8 cellular contexts compared by ENCODE assay signal in the genomic region with DNA sequence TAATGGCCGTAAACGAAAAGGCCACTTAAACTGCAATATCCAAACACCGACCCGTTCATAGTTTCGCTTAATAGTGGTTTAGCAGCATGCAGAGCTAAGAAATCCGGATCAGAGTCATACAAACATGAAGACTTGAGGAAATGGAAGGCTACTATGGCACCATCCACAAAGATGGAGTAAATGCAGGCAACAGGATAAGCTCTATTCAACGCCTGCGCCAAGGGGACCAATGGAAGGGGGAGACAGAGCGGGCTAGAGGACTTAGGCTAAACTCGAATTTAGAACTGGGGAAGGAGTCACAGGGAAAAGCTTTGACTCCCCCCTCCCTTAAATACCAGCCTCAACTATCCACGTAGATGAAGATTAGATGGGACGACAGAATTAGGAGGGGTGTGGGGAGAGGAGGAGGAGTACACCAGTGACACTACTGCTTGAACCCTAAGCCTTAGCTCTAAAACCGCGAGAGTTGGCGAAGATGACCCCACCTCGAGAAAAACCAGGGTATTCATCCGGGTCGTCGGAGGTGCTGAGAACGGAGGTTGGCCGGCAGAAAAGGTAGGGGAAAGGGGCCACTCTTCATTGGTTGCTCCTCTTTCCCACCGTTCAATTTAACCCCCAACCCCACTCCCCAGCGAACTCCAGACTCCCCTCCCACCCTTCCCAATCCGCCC. TPM values are rescaled to one million over a fixed set of nuclear protein-coding genes. Genes with fewer than 3 reads are reported as not detected.
DNase-seq lines count a peak whose midpoint lies in the region; ATAC-seq, FAIRE-seq and TF ChIP-seq lines count a peak whose summit lies in the region.

No MANE protein-coding gene starts in this region.

- peak overlapping the region; percentile 76 for H3K4me3 ChIP-seq in CD8-positive, alpha-beta T cell (ENCODE audit: low read depth, low read length)
- peak overlapping the region in 2 of 4 donors; percentile 33 to 74 for H3K4me3 ChIP-seq in adrenal gland
- H3K4me3 ChIP-seq in iPS-20b (ENCODE audit: low read length): peak overlapping the region; percentile 91
- peak overlapping the region; percentile 79 for H3K4me3 ChIP-seq in smooth muscle cell

- H2AFZ ChIP-seq in smooth muscle cell (ENCODE audit: low read depth): no peak overlapping the region

- CTCF ChIA-PET in CD8-positive, alpha-beta T cell (lab: Charles Lee): interaction anchor here (1.3 kb wide), 1 partner anchor 149 kb away, joined by 4 read pairs; no protein-coding TSS in a partner anchor

- TF ChIP-seq POLR2A in adrenal gland (IDR thresholded peaks at IDR 0.05): peak in 1 of 2 donors; percentile 3

- peak overlapping the region; percentile 86 for H3K4me2 ChIP-seq in smooth muscle cell

- peaks cover 56% of the 10 kb centered on the region for H3K4me1 Mint-ChIP-seq in CD8-positive, alpha-beta T cell (ENCODE audit: low read depth)

- WGBS in adrenal gland, 4 donors: 1 to 38% (median 15%) methylated on average over 22 to 24 of the region's 24 CpGs
- 40% methylated on average over 21 of the region's 24 CpGs for WGBS in smooth muscle cell (ENCODE audit: low lambda C conversion rate)

- H3K9ac ChIP-seq in iPS-20b (ENCODE audit: low read depth, low read length) (peak overlapping the region; percentile 96), smooth muscle cell (ENCODE audit: low read depth) (peak overlapping the region; percentile 100)

- H3K27me3 Mint-ChIP-seq in CD8-positive, alpha-beta T cell (ENCODE audit: low read depth): no peaks in the 10 kb centered on the region

- H3K9me3 Mint-ChIP-seq in CD8-positive, alpha-beta T cell: no peaks in the 10 kb centered on the region

- peaks cover 37% of the 10 kb centered on the region for H3K36me3 Mint-ChIP-seq in CD8-positive, alpha-beta T cell

- no peak for FAIRE-seq in RCC 7860 (lab: Jason Lieb, UNC)

- peak overlapping the region; percentile 94 for H3K27ac ChIP-seq in CD8-positive, alpha-beta T cell (ENCODE audit: low read depth, low read length)
- peak overlapping the region; percentile 64 to 92 (median 89) for H3K27ac ChIP-seq in adrenal gland
- peak overlapping the region; percentile 32 for H3K27ac ChIP-seq in iPS-20b (ENCODE audit: low read length)
- peak overlapping the region; percentile 100 for H3K27ac ChIP-seq in smooth muscle cell (ENCODE audit: low read depth)

- H3F3A ChIP-seq in smooth muscle cell (ENCODE audit: low read depth): no peaks in the 10 kb centered on the region

- intact Hi-C loops in CD8-positive, alpha-beta T cell (cut with DNase I, micrococcal nuclease): loop anchor here (5.0 to 10.0 kb wide), 6 partner anchors 258 to 1479 kb away; a partner anchor contains a TSS
- intact Hi-C loops in adrenal gland (cut with DNase I): no loop called here

- peak overlapping the region; percentile 88 for H3K4me3 Mint-ChIP-seq in CD8-positive, alpha-beta T cell

- peaks cover 47% of the 10 kb centered on the region for H4K20me1 ChIP-seq in smooth muscle cell (ENCODE audit: low read depth)

- H3K27ac Mint-ChIP-seq in CD8-positive, alpha-beta T cell: peak overlapping the region; percentile 97

- no peak for ATAC-seq in CD8-positive, alpha-beta T cell
- ATAC-seq in HG02759 (IDR thresholded peaks at IDR 0.05; ENCODE audit: unreplicated experiment): no peak
- no peak for ATAC-seq in HG02610 (IDR thresholded peaks at IDR 0.05; ENCODE audit: unreplicated experiment)

- no peaks in the 10 kb centered on the region for H3K27me3 ChIP-seq in CD8-positive, alpha-beta T cell (ENCODE audit: insufficient read depth, low read length)
- H3K27me3 ChIP-seq in adrenal gland: peaks cover 3% of the 10 kb centered on the region
- no peaks in the 10 kb centered on the region for H3K27me3 ChIP-seq in iPS-20b (ENCODE audit: insufficient read depth, low read length)
- H3K27me3 ChIP-seq in smooth muscle cell (ENCODE audit: low read depth): no peaks in the 10 kb centered on the region

- no peaks in the 10 kb centered on the region for H3K36me3 ChIP-seq in CD8-positive, alpha-beta T cell (ENCODE audit: insufficient read depth, low read length)
- H3K36me3 ChIP-seq in adrenal gland (replicated peaks in 1 of 2) (peaks cover 0 to 13% of the 10 kb centered on the region in 2 donors), iPS-20b (ENCODE audit: insufficient read depth, low read depth, low read length) (peaks cover 41% of the 10 kb centered on the region), smooth muscle cell (ENCODE audit: low read depth) (no peaks in the 10 kb centered on the region)

- H3K4me1 ChIP-seq in CD8-positive, alpha-beta T cell (ENCODE audit: insufficient read depth, low read length): peaks cover 39% of the 10 kb centered on the region
- H3K4me1 ChIP-seq in adrenal gland (replicated peaks in 1 of 2) (peaks cover 0 to 12% of the 10 kb centered on the region in 2 donors), iPS-20b (ENCODE audit: insufficient read depth, low read length) (no peaks in the 10 kb centered on the region), smooth muscle cell (ENCODE audit: low read depth) (peaks cover 8% of the 10 kb centered on the region)

- no peak for TF ChIP-seq CTCF in CD8-positive, alpha-beta T cell (IDR thresholded peaks at IDR 0.05)
- TF ChIP-seq CTCF in adrenal gland (IDR thresholded peaks at IDR 0.05) (no peak), smooth muscle cell (IDR thresholded peaks at IDR 0.05; ENCODE audit: borderline replicate concordance, insufficient read depth, poor library complexity, severe bottlenecking) (no peak)

- no peaks in the 10 kb centered on the region for H3K9me3 ChIP-seq in CD8-positive, alpha-beta T cell (ENCODE audit: low read length)
- H3K9me3 ChIP-seq in adrenal gland (replicated peaks in 1 of 3) (no peaks in the 10 kb centered on the region), iPS-20b (ENCODE audit: insufficient read depth, low read depth, low read length) (no peaks in the 10 kb centered on the region), smooth muscle cell (replicated peaks; ENCODE audit: low read depth) (no peaks in the 10 kb centered on the region)

- peak; percentile 1 to 50 (median 11) for DNase-seq in CD8-positive, alpha-beta T cell
- DNase-seq in HUDEP-2 (lab: John Stamatoyannopoulos, UW; ENCODE audit: unreplicated experiment in 76 of 76) (peak in 41 of 76 experiments; percentile 0 to 47 (median 6)), RCC 7860 (ENCODE audit: low spot score) (peak; percentile 37), adrenal gland (peak in 6 of 7 donors; percentile 33 to 72 (median 54)), smooth muscle cell (lab: John Stamatoyannopoulos, UW; ENCODE audit: unreplicated experiment) (no peak)

- POLR2A ChIA-PET in CD8-positive, alpha-beta T cell (lab: Charles Lee): interaction anchor here (1.0 to 2.6 kb wide), 4 partner anchors 13 to 361 kb away, joined by 4 to 21 read pairs (median 11); a partner anchor contains a TSS

- peaks cover 52% of the 10 kb centered on the region for H3K79me2 ChIP-seq in smooth muscle cell (ENCODE audit: low read depth)

RNA-seq across cellular contexts. Expression of a gene that starts 3.5 kb away (rescaled TPM):
- total RNA-seq in CD8-positive, alpha-beta T cell: 100 to 1,000 TPM; 122 to 154 TPM
- total RNA-seq in adrenal gland (100 to 1,000 TPM in 7 of 8 donors, 10 to 100 TPM in 1; 96.5 to 170 (median 139) TPM), smooth muscle cell (102 and 122 TPM in 2 replicates)
- polyA plus RNA-seq in adrenal gland (100 to 1,000 TPM in 1 of 3 donors, 10 to 100 TPM in 2; 38.4 to 101 (median 47.0) TPM), smooth muscle cell (29.4 and 31.9 TPM in 2 replicates)

Comparison
In these comparisons a context has a peak if more than half of its experiments do, and no peak if none do; other contexts are left out.
1. H3K27ac ChIP-seq: peak in every context shown above with its lines; median percentile 100 in smooth muscle cell; 94 in CD8-positive, alpha-beta T cell; 89 in adrenal gland; 32 in iPS-20b.
2. intact Hi-C loops: an anchor here in CD8-positive, alpha-beta T cell (5.0 to 10.0 kb wide); none called in adrenal gland.